Comparison of ENCODE assay signal across 9 cellular contexts in genomic region chr11:2444301-2445106, GRCh38. TPM values are rescaled to one million over a fixed set of nuclear protein-coding genes. Genes with fewer than 3 reads are reported as not detected.
A peak's percentile ranks its signal among the peaks of the same experiment; 100 is the strongest.
DNase-seq lines count a peak whose midpoint lies in the region; TF ChIP-seq lines count a peak whose summit lies in the region.
"Had no signal": no experiment of that assay in that cellular context is flagged by ENCODE, and none has a peak within 500 bp of the region (broad histone marks: within the 10 kb centered on the region; RNA-seq: fewer than 3 reads in every experiment).

KCNQ1 (plus strand) TSS chr11:2445008; CDS start chr11:2445099, 91 bp downstream.
TRPM5 (minus strand) TSS chr11:2444514; CDS start chr11:2423036, 21,478 bp downstream.

- no peak within 1 kb of the TSS for H3K4me3 Mint-ChIP-seq in MCF 10A (ENCODE audit: unreplicated experiment)
- H3K4me3 Mint-ChIP-seq in dendritic cell treated with granulocyte-macrophage colony-stimulating factor and Interleukin-4, amounts not matched to agents 40 ng/mL and 50 ng/mL, for 4 days = peak within 1 kb of the TSS; percentile 93

- BruUV-seq in MCF 10A (replicated peaks; lab: Mats Ljungman, UMichigan) = no TSS peak

- in situ Hi-C loops in T47D (cut with HindIII; ENCODE audit: low pct_unique_long_range_greater_than_20kb, low sequenced_read_pairs) = no loop called here

- H3K9me3 Mint-ChIP-seq in MCF 10A (ENCODE audit: unreplicated experiment) = no peaks in the 10 kb centered on the region
- H3K9me3 Mint-ChIP-seq in dendritic cell treated with granulocyte-macrophage colony-stimulating factor and Interleukin-4, amounts not matched to agents 40 ng/mL and 50 ng/mL, for 4 days = no peaks in the 10 kb centered on the region

- peaks cover 26% of the 10 kb centered on the region for H3K27me3 Mint-ChIP-seq in MCF 10A (ENCODE audit: insufficient read depth, unreplicated experiment)
- H3K27me3 Mint-ChIP-seq in dendritic cell treated with granulocyte-macrophage colony-stimulating factor and Interleukin-4, amounts not matched to agents 40 ng/mL and 50 ng/mL, for 4 days = peaks cover 22% of the 10 kb centered on the region

- H3K27ac Mint-ChIP-seq in MCF 10A (ENCODE audit: low read depth, unreplicated experiment) = no peak within 1 kb of the TSS
- peak within 1 kb of the TSS; percentile 86 for H3K27ac Mint-ChIP-seq in dendritic cell treated with granulocyte-macrophage colony-stimulating factor and Interleukin-4, amounts not matched to agents 40 ng/mL and 50 ng/mL, for 4 days

- no peaks in the 10 kb centered on the region for H3K4me1 Mint-ChIP-seq in MCF 10A (ENCODE audit: insufficient read depth, unreplicated experiment)
- peaks cover 57% of the 10 kb centered on the region for H3K4me1 Mint-ChIP-seq in dendritic cell treated with granulocyte-macrophage colony-stimulating factor and Interleukin-4, amounts not matched to agents 40 ng/mL and 50 ng/mL, for 4 days (ENCODE audit: low read depth)

- intact Hi-C loops in MCF 10A (cut with micrococcal nuclease) = no loop called here
- intact Hi-C loops in dendritic cell treated with granulocyte-macrophage colony-stimulating factor and Interleukin-4, amounts not matched to agents 40 ng/mL and 50 ng/mL, for 4 days (cut with micrococcal nuclease) = loop anchor here (5.0 kb wide), 3 partner anchors 43 to 448 kb away; no protein-coding TSS in a partner anchor

- TF ChIP-seq CTCF in MCF 10A (IDR thresholded peaks at IDR 0.05; ENCODE audit: unreplicated experiment) = no peak

- DNase-seq in T47D (ENCODE audit: low read depth in 1 of 2, low spot score in 1 of 2) (peak; percentile 77 to 82), MCF 10A (ENCODE audit: unreplicated experiment) (no peak), mucosa of gallbladder (ENCODE audit: low spot score) (peak; percentile 69), foreskin melanocyte (no peak), COR-L47 (lab: John Stamatoyannopoulos, UW) (no peak)
- DNase-seq in activated CD4-positive, alpha-beta T cell treated with anti-CD3 and anti-CD28 coated beads for 4 hours = peak; percentile 82 to 83
- peak; percentile 53 for DNase-seq in stimulated activated CD8-positive, alpha-beta memory T cell treated with anti-CD3 and anti-CD28 coated beads, Interleukin-7, amount 100 ng/mL, for 24 hours (ENCODE audit: low read depth)
- DNase-seq: DND-41 had no signal

- no peaks in the 10 kb centered on the region for H3K36me3 Mint-ChIP-seq in MCF 10A (ENCODE audit: insufficient read depth, unreplicated experiment)
- peaks cover 27% of the 10 kb centered on the region for H3K36me3 Mint-ChIP-seq in dendritic cell treated with granulocyte-macrophage colony-stimulating factor and Interleukin-4, amounts not matched to agents 40 ng/mL and 50 ng/mL, for 4 days (ENCODE audit: low read depth)

- POLR2A ChIA-PET in MCF 10A (lab: Yijun Ruan, JAX) = no interaction called here

- CTCF ChIA-PET in MCF 10A (lab: Yijun Ruan, JAX) = no interaction called here

RNA-seq across cellular contexts. Expression of gene KCNQ1, which starts in this region (rescaled TPM):
- total RNA-seq in MCF 10A (2022) (not detected in 2 replicates), mucosa of gallbladder (96.4 TPM)

RNA-seq across cellular contexts. Expression of gene TRPM5, which starts in this region (rescaled TPM):
- not detected in 2 replicates for total RNA-seq in MCF 10A (2022)
- total RNA-seq in mucosa of gallbladder = 4.4 TPM

Comparison
In these comparisons a context has a peak if more than half of its experiments do, and no peak if none do; other contexts are left out.
1. RNA of gene KCNQ1 (total RNA-seq): 96.4 TPM in mucosa of gallbladder (single experiment); not detected in MCF 10A; every median in the first group is over 10 times any median in the second.
2. DNase-seq: peak in T47D (2 of 2), activated CD4-positive, alpha-beta T cell treated with anti-CD3 and anti-CD28 coated beads for 4 hours (2 of 2), mucosa of gallbladder (single experiment) and stimulated activated CD8-positive, alpha-beta memory T cell treated with anti-CD3 and anti-CD28 coated beads, Interleukin-7, amount 100 ng/mL, for 24 hours (single experiment); none in MCF 10A (single experiment), foreskin melanocyte (single experiment) and COR-L47 (single experiment).